14 cellular contexts compared by ENCODE assay signal in the genomic region with DNA sequence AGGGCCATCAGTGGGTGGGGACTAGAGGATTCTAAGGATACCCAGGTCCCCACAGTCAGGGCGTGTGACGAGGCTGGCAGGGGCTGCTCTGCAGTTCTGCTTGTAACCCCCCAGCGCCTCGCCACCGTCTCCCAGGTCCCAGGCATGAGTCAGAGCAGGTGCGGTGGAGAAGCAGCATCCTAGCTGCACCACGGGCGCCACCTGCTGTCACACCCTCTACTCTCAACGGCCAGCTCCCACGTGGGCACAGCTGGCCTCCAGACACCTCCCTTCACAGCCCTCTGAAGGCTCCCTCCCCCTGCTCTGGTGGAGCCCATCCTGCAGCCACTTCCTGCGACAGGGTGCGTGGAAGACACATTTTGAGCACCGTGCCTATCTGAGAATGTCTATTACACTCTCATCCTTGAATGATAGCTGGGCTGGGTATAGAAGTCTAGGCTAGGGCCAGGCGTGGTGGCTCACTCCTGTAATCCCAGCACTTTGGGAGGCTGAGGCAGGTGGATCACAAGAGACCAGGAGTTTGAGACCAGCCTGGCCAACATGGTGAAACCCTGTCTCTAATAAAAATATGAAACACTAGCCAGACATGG. TPM values are rescaled to one million over a fixed set of nuclear protein-coding genes. Genes with fewer than 3 reads are reported as not detected.
DNase-seq lines count a peak whose midpoint lies in the region; ATAC-seq and TF ChIP-seq lines count a peak whose summit lies in the region.
"Had no signal": no experiment of that assay in that cellular context is flagged by ENCODE, and none has a peak within 500 bp of the region (broad histone marks: within the 10 kb centered on the region; RNA-seq: fewer than 3 reads in every experiment).

No MANE protein-coding gene starts in this region.

- H2AFZ ChIP-seq in neural progenitor cell (replicated peaks), result no peak overlapping the region

- peaks cover 10% of the 10 kb centered on the region for H3K27me3 Mint-ChIP-seq in activated T-helper 17 cell treated with anti-CD3 and anti-CD28 coated beads, Interleukin-2, amount 50 U/mL, for 72 hours
- peaks cover 17% of the 10 kb centered on the region for H3K27me3 Mint-ChIP-seq in neural progenitor cell (ENCODE audit: insufficient read depth, low read depth)

- no peak overlapping the region for H3K4me3 ChIP-seq in LNCaP clone FGC (ENCODE audit: low read depth, low read length)
- H3K4me3 ChIP-seq in neural progenitor cell, result no peak overlapping the region
- H3K4me3 ChIP-seq: thyroid gland had no signal

- peak; percentile 2; the same call in 1 of the 2 replicates for TF ChIP-seq CTCF in LNCaP clone FGC (IDR thresholded peaks at IDR 0.05; ENCODE audit: control insufficient read depth, extremely low read depth, insufficient read depth)
- peak; percentile 7 for TF ChIP-seq CTCF in neural progenitor cell (IDR thresholded peaks at IDR 0.05)

- no peaks in the 10 kb centered on the region for H3K4me1 Mint-ChIP-seq in activated T-helper 17 cell treated with anti-CD3 and anti-CD28 coated beads, Interleukin-2, amount 50 U/mL, for 72 hours
- H3K4me1 Mint-ChIP-seq in neural progenitor cell, result peaks cover 3% of the 10 kb centered on the region

- H3K4me3 Mint-ChIP-seq in activated T-helper 17 cell treated with anti-CD3 and anti-CD28 coated beads, Interleukin-2, amount 50 U/mL, for 72 hours, result no peak overlapping the region
- no peak overlapping the region for H3K4me3 Mint-ChIP-seq in neural progenitor cell

- H3K9me3 Mint-ChIP-seq in activated T-helper 17 cell treated with anti-CD3 and anti-CD28 coated beads, Interleukin-2, amount 50 U/mL, for 72 hours, result no peaks in the 10 kb centered on the region
- peaks cover 9% of the 10 kb centered on the region for H3K9me3 Mint-ChIP-seq in neural progenitor cell

- H4K20me1 ChIP-seq in neural progenitor cell (ENCODE audit: low read depth), result no peaks in the 10 kb centered on the region

- no peaks in the 10 kb centered on the region for H3K79me2 ChIP-seq in neural progenitor cell (ENCODE audit: low read depth)

- H3K27me3 ChIP-seq in neural progenitor cell, result peaks cover 14% of the 10 kb centered on the region
- H3K27me3 ChIP-seq: thyroid gland had no signal

- H3K4me2 ChIP-seq in neural progenitor cell, result no peak overlapping the region

- no peak overlapping the region for H3K9ac ChIP-seq in neural progenitor cell

- no peaks in the 10 kb centered on the region for H3K36me3 Mint-ChIP-seq in activated T-helper 17 cell treated with anti-CD3 and anti-CD28 coated beads, Interleukin-2, amount 50 U/mL, for 72 hours (ENCODE audit: low read depth)
- H3K36me3 Mint-ChIP-seq in neural progenitor cell, result no peaks in the 10 kb centered on the region

- DNase-seq in NCI-H510A treated with DMSO at 0.1 percent for 48 hours (lab: John Stamatoyannopoulos, UW) (peak; percentile 31), NCI-H510A (lab: John Stamatoyannopoulos, UW) (no peak), LNCaP clone FGC (ENCODE audit: low read depth) (no peak), neural progenitor cell (ENCODE audit: low spot score) (no peak), SK-N-DZ (ENCODE audit: low spot score) (no peak), foreskin melanocyte (no peak), inferior parietal cortex (ENCODE audit: extremely low spot score) (no peak)
- DNase-seq: activated gamma-delta T cell, Caco-2, H7, thyroid gland had no signal

- ATAC-seq in activated T-helper 17 cell treated with anti-CD3 and anti-CD28 coated beads, Interleukin-2, amount 50 U/mL, for 72 hours (replicated peaks), result peak; percentile 46
- ATAC-seq: sciatic nerve, SK-N-SH treated with all-trans-retinoic acid at 6 μM for 48 hours had no signal

- no peak overlapping the region for H3K27ac Mint-ChIP-seq in activated T-helper 17 cell treated with anti-CD3 and anti-CD28 coated beads, Interleukin-2, amount 50 U/mL, for 72 hours
- no peak overlapping the region for H3K27ac Mint-ChIP-seq in neural progenitor cell

- H3K36me3 ChIP-seq in neural progenitor cell, result no peaks in the 10 kb centered on the region
- H3K36me3 ChIP-seq: thyroid gland had no signal

- no peaks in the 10 kb centered on the region for H3K9me3 ChIP-seq in neural progenitor cell (ENCODE audit: low read depth)
- H3K9me3 ChIP-seq: thyroid gland had no signal

- H3K27ac ChIP-seq in neural progenitor cell, result no peak overlapping the region
- H3K27ac ChIP-seq: thyroid gland had no signal

- no peaks in the 10 kb centered on the region for H3K4me1 ChIP-seq in neural progenitor cell
- H3K4me1 ChIP-seq: Caco-2, thyroid gland had no signal

- peaks cover 8% of the 10 kb centered on the region for H3F3A ChIP-seq in neural progenitor cell (ENCODE audit: low read depth)

RNA-seq across cellular contexts. Expression of gene NUDT14, which starts 6.9 kb away (rescaled TPM):
- total RNA-seq in activated T-helper 17 cell treated with anti-CD3 and anti-CD28 coated beads, Interleukin-2, amount 50 U/mL, for 72 hours, result 10 to 100 TPM; 17.9 to 18.3 TPM
- 5.5 and 27.0 TPM in 2 replicates for total RNA-seq in neural progenitor cell (ENCODE audit: low replicate concordance)
- 5.6 and 8.3 TPM in 2 replicates for polyA plus RNA-seq in SK-N-DZ (2014; cell fraction: cytosol; rRNA removed)
- 3.4 and 6.4 TPM in 2 replicates for polyA plus RNA-seq in SK-N-DZ (2014; cell fraction: nucleus; rRNA removed)

RNA-seq across cellular contexts. Expression of gene JAG2, which starts 19.5 kb away (rescaled TPM):
- total RNA-seq in activated T-helper 17 cell treated with anti-CD3 and anti-CD28 coated beads, Interleukin-2, amount 50 U/mL, for 72 hours, result 1 to 10 TPM; 2.5 TPM
- total RNA-seq in neural progenitor cell (ENCODE audit: low replicate concordance), result 2.1 and 4.3 TPM in 2 replicates
- polyA plus RNA-seq in SK-N-DZ (2014; cell fraction: cytosol; rRNA removed), result 1.1 and 1.9 TPM in 2 replicates
- polyA plus RNA-seq in SK-N-DZ (2014; cell fraction: nucleus; rRNA removed), result 8.2 and 9.0 TPM in 2 replicates
